ENCODE assay signal across 25 cellular contexts in genomic region chr9:120773218-120773617, GRCh38.
"Had no signal": no experiment of that assay in that cellular context is flagged by ENCODE, and none has a peak within 500 bp of the region (broad histone marks: within the 10 kb centered on the region; RNA-seq: fewer than 3 reads in every experiment).

No MANE protein-coding gene starts in this region.

- H3K4me1 ChIP-seq: neural progenitor cell, psoas muscle, thyroid gland, tibial nerve, vagina had no signal

- H3K9ac ChIP-seq: neural progenitor cell, parathyroid adenoma had no signal

- H3K79me2 ChIP-seq: parathyroid adenoma had no signal

- H3K9me3 ChIP-seq: ovary, psoas muscle, stomach, thoracic aorta, thyroid gland, tibial nerve, upper lobe of left lung, vagina had no signal

- H3K36me3 ChIP-seq: ovary had no signal

- H3K27me3 ChIP-seq: neural progenitor cell, ovary, stomach, thyroid gland, tibial nerve, upper lobe of left lung, vagina had no signal

- H3K4me3 ChIP-seq: neural progenitor cell, ovary, psoas muscle, skin epidermis, stomach, thoracic aorta, thyroid gland, tibial nerve, upper lobe of left lung, vagina had no signal

- FAIRE-seq: urothelium cell line had no signal

- H3K27ac ChIP-seq: neural progenitor cell, ovary, parathyroid adenoma, psoas muscle, skin epidermis, stomach, thoracic aorta, thyroid gland, tibial nerve, upper lobe of left lung, vagina had no signal

- ATAC-seq: natural killer cell; psoas muscle; right cardiac atrium; sciatic nerve; stimulated activated effector memory CD8-positive, alpha-beta T cell treated with anti-CD3 and anti-CD28 coated beads, Interleukin-12 subunit alpha, Interleukin-12 subunit beta, amount 100 ng/mL, for 72 hours; stimulated activated naive B cell treated with anti-CD40 and anti-IgM and Interleukin-4, amounts not matched to agents 10 μg/mL and 1 μg/mL and 100 μg/mL, for 72 hours had no signal

- H2AFZ ChIP-seq: neural progenitor cell, parathyroid adenoma had no signal

- H3K4me2 ChIP-seq: neural progenitor cell had no signal

- DNase-seq: natural killer cell; occipital lobe; ovary; posterior cingulate gyrus; psoas muscle; right cardiac atrium; stimulated activated CD4-positive, alpha-beta T cell treated with anti-CD3 and anti-CD28 coated beads, Interleukin-15, amount 100 ng/mL, for 24 hours; stimulated activated CD4-positive, alpha-beta T cell treated with anti-CD3 and anti-CD28 coated beads, Interleukin-2, amount 100 ng/mL, for 24 hours; stimulated activated CD4-positive, alpha-beta T cell treated with anti-CD3 and anti-CD28 coated beads, Interleukin-2, amount 100 ng/mL, for 48 hours; stimulated activated CD4-positive, alpha-beta T cell treated with anti-CD3 and anti-CD28 coated beads, Interleukin-4, amount 100 ng/mL, for 24 hours; stimulated activated naive B cell treated with anti-CD40 and anti-IgM and Interleukin-4, amounts not matched to agents 10 μg/mL and 1 μg/mL and 100 μg/mL, for 72 hours; stimulated activated naive CD4-positive, alpha-beta T cell treated with Interleukin-2 at 50 U/mL for 16 hours; stomach; thyroid gland; trophoblast cell; upper lobe of left lung had no signal
